ENCODE assay signal across 2 cellular contexts in genomic region chr16:10301547-10301946, GRCh38.
TF ChIP-seq lines count a peak whose summit lies in the region.
"Not testable (repeated sequence)": the region's sequence is repeated elsewhere in the genome, so short reads cannot be mapped to it uniquely, and the experiment has no call there.

No MANE protein-coding gene starts in this region.

TF ChIP-seq in K562, 482 proteins besides CTCF, POLR2A, EP300 and RAD21:
- TF ChIP-seq ZNF384 (IDR thresholded peaks at IDR 0.05; ENCODE audit: low read depth, low read length) (peak; percentile 77), TRIM24 (IDR thresholded peaks at IDR 0.05) (peak; percentile 59 to 76; a peak in 3 of 4 replicates), NFE2 (IDR thresholded peaks at IDR 0.05; ENCODE audit: low read depth) (0 out of 2 replicates have a peak, but pooled peaks have one; percentile 18), CEBPB (tag; IDR thresholded peaks at IDR 0.05) (peak; percentile 86), ZNF316 (IDR thresholded peaks at IDR 0.05) (peak; percentile 47; the same call in 1 of the 2 replicates), ATF3 (IDR thresholded peaks at IDR 0.05) (peak; percentile 13; the same call in 1 of the 2 replicates), C11orf30 (IDR thresholded peaks at IDR 0.05; ENCODE audit: low read depth) (peak; percentile 48; the same call in 1 of the 2 replicates), CEBPG (CRISPR knock-in tag; IDR thresholded peaks at IDR 0.05) (peak; percentile 50; the same call in 1 of the 2 replicates), CEBPG (tag; conservative IDR thresholded peaks at IDR 0.05 in 1 of 2, IDR thresholded peaks at IDR 0.05 in 1 of 2) (peak in 1 of 2 experiments; percentile 55; a peak in 1 of 4 replicates)
- not testable (repeated sequence) for TF ChIP-seq ATF3 (CRISPR knock-in tag; conservative IDR thresholded peaks at IDR 0.05)
TF ChIP-seq in K562: peak in this region for 8; not testable (repeated sequence) for 474.

TF ChIP-seq in HepG2, 621 proteins besides CTCF, POLR2A, EP300 and RAD21:
- TF ChIP-seq FOSL2 (CRISPR knock-in tag; IDR thresholded peaks at IDR 0.05) (peak; percentile 58), ZNF770 (CRISPR knock-in tag; IDR thresholded peaks at IDR 0.05) (peak; percentile 85), CEBPB (IDR thresholded peaks at IDR 0.05; ENCODE audit: borderline replicate concordance, low read depth, low read length) (0 out of 2 replicates have a peak, but pooled peaks have one; percentile 8), CEBPG (CRISPR knock-in tag; IDR thresholded peaks at IDR 0.05) (peak; percentile 54), ZMYM3 (CRISPR knock-in tag; IDR thresholded peaks at IDR 0.05) (peak; percentile 49; the same call in 1 of the 2 replicates)
- TF ChIP-seq, protein P1, sequence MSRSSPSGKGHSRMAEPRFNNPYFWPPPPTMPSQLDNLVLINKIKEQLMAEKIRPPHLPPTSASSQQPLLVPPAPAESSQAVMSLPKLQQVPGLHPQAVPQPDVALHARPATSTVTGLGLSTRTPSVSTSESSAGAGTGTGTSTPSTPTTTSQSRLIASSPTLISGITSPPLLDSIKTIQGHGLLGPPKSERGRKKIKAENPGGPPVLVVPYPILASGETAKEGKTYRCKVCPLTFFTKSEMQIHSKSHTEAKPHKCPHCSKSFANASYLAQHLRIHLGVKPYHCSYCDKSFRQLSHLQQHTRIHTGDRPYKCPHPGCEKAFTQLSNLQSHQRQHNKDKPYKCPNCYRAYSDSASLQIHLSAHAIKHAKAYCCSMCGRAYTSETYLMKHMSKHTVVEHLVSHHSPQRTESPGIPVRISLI (CRISPR knock-in tag; IDR thresholded peaks at IDR 0.05; ENCODE audit: borderline replicate concordance), result peak; percentile 67; the same call in 1 of the 2 replicates
- TF ChIP-seq, protein P2, sequence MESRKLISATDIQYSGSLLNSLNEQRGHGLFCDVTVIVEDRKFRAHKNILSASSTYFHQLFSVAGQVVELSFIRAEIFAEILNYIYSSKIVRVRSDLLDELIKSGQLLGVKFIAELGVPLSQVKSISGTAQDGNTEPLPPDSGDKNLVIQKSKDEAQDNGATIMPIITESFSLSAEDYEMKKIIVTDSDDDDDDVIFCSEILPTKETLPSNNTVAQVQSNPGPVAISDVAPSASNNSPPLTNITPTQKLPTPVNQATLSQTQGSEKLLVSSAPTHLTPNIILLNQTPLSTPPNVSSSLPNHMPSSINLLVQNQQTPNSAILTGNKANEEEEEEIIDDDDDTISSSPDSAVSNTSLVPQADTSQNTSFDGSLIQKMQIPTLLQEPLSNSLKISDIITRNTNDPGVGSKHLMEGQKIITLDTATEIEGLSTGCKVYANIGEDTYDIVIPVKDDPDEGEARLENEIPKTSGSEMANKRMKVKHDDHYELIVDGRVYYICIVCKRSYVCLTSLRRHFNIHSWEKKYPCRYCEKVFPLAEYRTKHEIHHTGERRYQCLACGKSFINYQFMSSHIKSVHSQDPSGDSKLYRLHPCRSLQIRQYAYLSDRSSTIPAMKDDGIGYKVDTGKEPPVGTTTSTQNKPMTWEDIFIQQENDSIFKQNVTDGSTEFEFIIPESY (CRISPR knock-in tag; IDR thresholded peaks at IDR 0.05), result peak; percentile 66; the same call in 1 of the 2 replicates
